8 cellular contexts compared by ENCODE assay signal in the genomic region with DNA sequence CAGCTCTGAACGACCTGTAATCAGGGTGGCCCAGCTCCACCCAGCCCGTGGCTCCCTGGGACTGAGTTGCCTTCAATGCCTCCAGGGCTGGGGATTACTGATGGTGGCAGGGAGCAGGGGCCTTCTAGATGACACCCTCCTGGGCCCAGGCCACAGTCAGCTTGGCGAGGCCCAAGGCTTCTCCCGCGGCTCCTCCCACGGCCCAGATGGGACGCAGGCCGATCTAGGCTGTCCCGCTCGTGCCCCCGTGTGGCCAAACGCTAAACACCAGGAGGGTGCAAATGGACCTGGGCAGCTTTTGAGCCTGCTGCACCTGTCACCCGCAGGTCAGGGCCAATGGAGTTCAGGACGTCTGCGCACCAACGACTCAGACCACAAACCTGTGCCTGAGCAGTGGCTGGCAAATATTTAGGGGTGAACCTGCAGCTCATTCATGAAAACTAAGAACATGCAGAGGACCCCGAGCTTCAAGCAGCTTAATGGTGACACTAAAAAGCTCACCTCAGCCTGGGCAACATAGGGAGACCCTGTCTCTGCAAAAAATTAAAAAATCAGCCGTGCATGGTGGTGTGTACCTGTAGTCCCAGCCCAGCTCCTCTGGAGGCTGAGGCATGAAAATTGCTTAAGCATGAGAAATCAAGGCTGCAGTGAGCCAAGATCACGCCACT. TPM values are rescaled to one million over a fixed set of nuclear protein-coding genes. Genes with fewer than 3 reads are reported as not detected.
DNase-seq lines count a peak whose midpoint lies in the region; ATAC-seq, FAIRE-seq and TF ChIP-seq lines count a peak whose summit lies in the region.

No MANE protein-coding gene starts in this region.

- H4K20me1 ChIP-seq in HepG2 (ENCODE audit: insufficient read depth, low read length): no peaks in the 10 kb centered on the region; the same call in 1 of the 2 replicates

- no peaks in the 10 kb centered on the region for H3K36me3 Mint-ChIP-seq in activated CD4-positive, alpha-beta T cell treated with anti-CD3 and anti-CD28 coated beads, Interleukin-2, amount 10 ng/mL, durations not matched to agents 24 days and 14 days (ENCODE audit: low read depth)

- FAIRE-seq in HepG2 (lab: Jason Lieb, UNC): peak; percentile 78

- BruUV-seq in HepG2 (replicated peaks; lab: Mats Ljungman, UMichigan): no TSS peak

- H3K9me3 Mint-ChIP-seq in activated CD4-positive, alpha-beta T cell treated with anti-CD3 and anti-CD28 coated beads, Interleukin-2, amount 10 ng/mL, durations not matched to agents 24 days and 14 days: no peaks in the 10 kb centered on the region

- CTCF ChIA-PET in BJ (lab: Yijun Ruan, JAX): interaction anchor here (0.6 to 12.8 kb wide), 61 partner anchors 9 to 819 kb away, joined by 3 to 493 read pairs (median 5); partner anchors contain the start of gene CALML5
- CTCF ChIA-PET in HepG2 (lab: Yijun Ruan, JAX; ENCODE audit: low intra/inter-chr PET ratio, low total read pairs): interaction anchor here (2.5 kb wide), 1 partner anchor 181 kb away, joined by 31 read pairs; no protein-coding TSS in a partner anchor

- ATAC-seq in GM19023 (IDR thresholded peaks at IDR 0.05; ENCODE audit: unreplicated experiment) (peak; percentile 94), HG03135 (IDR thresholded peaks at IDR 0.05; ENCODE audit: unreplicated experiment) (peak; percentile 93), HepG2 (peak; percentile 86)

- peaks cover 5% of the 10 kb centered on the region for H3K4me1 Mint-ChIP-seq in activated CD4-positive, alpha-beta T cell treated with anti-CD3 and anti-CD28 coated beads, Interleukin-2, amount 10 ng/mL, durations not matched to agents 24 days and 14 days

- H3K4me1 ChIP-seq in colonic mucosa (no peaks in the 10 kb centered on the region), HepG2 (ENCODE audit: insufficient read depth, low read length) (peaks cover 54% of the 10 kb centered on the region)

- peak; percentile 99 for TF ChIP-seq RAD21 in HepG2 (CRISPR knock-in tag; IDR thresholded peaks at IDR 0.05)

- no peak for DNase-seq in BJ (ENCODE audit: low read depth)
- DNase-seq in NCI-H460 (ENCODE audit: extremely low read depth, low read depth): peak; percentile 76
- DNase-seq in activated CD4-positive, alpha-beta T cell treated with anti-CD3 and anti-CD28 coated beads, Interleukin-2, amount 10 ng/mL, durations not matched to agents 24 days and 14 days: peak; percentile 95
- DNase-seq in colonic mucosa: peak; percentile 97
- peak; percentile 74 for DNase-seq in HepG2 (ENCODE audit: low spot score)
- DNase-seq in stimulated activated CD4-positive, alpha-beta T cell treated with anti-CD3 and anti-CD28 coated beads, Interleukin-4, amount 100 ng/mL, for 4 hours: peak; percentile 75 to 83

- TF ChIP-seq CTCF in BJ (IDR thresholded peaks at IDR 0.05; ENCODE audit: insufficient read depth, low read depth, low read length): peak; percentile 92
- peak; percentile 89 for TF ChIP-seq CTCF in colonic mucosa (IDR thresholded peaks at IDR 0.05)
- peak; percentile 100 for TF ChIP-seq CTCF in HepG2 (CRISPR knock-in tag; IDR thresholded peaks at IDR 0.05)

- no peaks in the 10 kb centered on the region for H3K27me3 ChIP-seq in BJ (ENCODE audit: control insufficient read depth, insufficient read depth, low read length)
- H3K27me3 ChIP-seq in colonic mucosa: no peaks in the 10 kb centered on the region
- no peaks in the 10 kb centered on the region; a peak in 1 of 5 replicates for H3K27me3 ChIP-seq in HepG2 (ENCODE audit: control insufficient read depth in 1 of 2, insufficient read depth in 2 of 2, low read length in 2 of 2)

- H3K27ac Mint-ChIP-seq in activated CD4-positive, alpha-beta T cell treated with anti-CD3 and anti-CD28 coated beads, Interleukin-2, amount 10 ng/mL, durations not matched to agents 24 days and 14 days: no peak overlapping the region

- WGBS in HepG2 (ENCODE audit: low lambda C conversion rate): 19% methylated on average over 9 of the region's 19 CpGs

- intact Hi-C loops in activated CD4-positive, alpha-beta T cell treated with anti-CD3 and anti-CD28 coated beads, Interleukin-2, amount 10 ng/mL, durations not matched to agents 24 days and 14 days (cut with micrococcal nuclease): loop anchor here (1.0 to 5.0 kb wide), 3 partner anchors 180 to 331 kb away; no protein-coding TSS in a partner anchor
- intact Hi-C loops in colonic mucosa (cut with DNase I): no loop called here
- intact Hi-C loops in HepG2 (cut with micrococcal nuclease; ENCODE audit: unreplicated experiment): loop anchor here (1.0 to 5.0 kb wide), 3 partner anchors 36 to 181 kb away; no protein-coding TSS in a partner anchor

- H3K9ac ChIP-seq in colonic mucosa (ENCODE audit: low read depth in 2 of 2, low read length in 2 of 2): peak overlapping the region; percentile 64 to 68
- no peak overlapping the region for H3K9ac ChIP-seq in HepG2 (ENCODE audit: insufficient read depth, low read depth, low read length)

- in situ Hi-C loops in HepG2 (cut with HindIII; ENCODE audit: extremely low pct_ligation_motif_present, low pct_unique_long_range_greater_than_20kb): loop anchor here (5.0 to 25.0 kb wide), 2 partner anchors 181 to 811 kb away; no protein-coding TSS in a partner anchor

- no peak overlapping the region for H2AFZ ChIP-seq in HepG2 (ENCODE audit: low read length)

- TF ChIP-seq POLR2A in HepG2 (IDR thresholded peaks at IDR 0.05; ENCODE audit: insufficient read depth in 1 of 2, low read depth in 2 of 2, low read length in 2 of 2): no peak

- H3K36me3 ChIP-seq in BJ (ENCODE audit: control insufficient read depth, insufficient read depth, low read length) (no peaks in the 10 kb centered on the region), colonic mucosa (no peaks in the 10 kb centered on the region), HepG2 (replicated peaks in 1 of 2; ENCODE audit: control insufficient read depth in 1 of 2, insufficient read depth in 2 of 2, low read length in 2 of 2) (no peaks in the 10 kb centered on the region)

- no peak; a peak in 1 of 4 replicates for TF ChIP-seq EP300 in HepG2 (IDR thresholded peaks at IDR 0.05; ENCODE audit: low read depth in 2 of 2, low read length in 2 of 2)
- no peak for TF ChIP-seq EP300 in HepG2 (CRISPR knock-in tag; IDR thresholded peaks at IDR 0.05; ENCODE audit: borderline replicate concordance)

- no peaks in the 10 kb centered on the region for H3K9me3 ChIP-seq in colonic mucosa
- H3K9me3 ChIP-seq in HepG2 (ENCODE audit: low read length): no peaks in the 10 kb centered on the region

- H3K27ac ChIP-seq in colonic mucosa (peak overlapping the region; percentile 27), HepG2 (ENCODE audit: extremely low read length, insufficient read depth, low read length) (no peak overlapping the region)

- H3K27me3 Mint-ChIP-seq in activated CD4-positive, alpha-beta T cell treated with anti-CD3 and anti-CD28 coated beads, Interleukin-2, amount 10 ng/mL, durations not matched to agents 24 days and 14 days: no peaks in the 10 kb centered on the region

- peak overlapping the region; percentile 76 for H3K4me2 ChIP-seq in HepG2 (ENCODE audit: low read depth, low read length)

- H3K4me3 ChIP-seq in BJ (ENCODE audit: low read depth, low read length) (no peak overlapping the region), colonic mucosa (no peak overlapping the region), HepG2 (replicated peaks in 1 of 3; ENCODE audit: insufficient read depth in 1 of 3, low read depth in 2 of 3, low read length in 3 of 3) (peak overlapping the region in 2 of 3 experiments; percentile 38 to 68; a peak in 2 of 6 replicates)

- POLR2A ChIA-PET in BJ (lab: Charles Lee): interaction anchor here (1.3 kb wide), 1 partner anchor 177 kb away, joined by 5 read pairs; no protein-coding TSS in a partner anchor
- POLR2A ChIA-PET in HepG2 (lab: Yijun Ruan, JAX): interaction anchor here (1.2 to 2.5 kb wide), 3 partner anchors 75 to 176 kb away, joined by 5 to 37 read pairs (median 19); no protein-coding TSS in a partner anchor

- H3K4me3 Mint-ChIP-seq in activated CD4-positive, alpha-beta T cell treated with anti-CD3 and anti-CD28 coated beads, Interleukin-2, amount 10 ng/mL, durations not matched to agents 24 days and 14 days: no peak overlapping the region

- no peaks in the 10 kb centered on the region for H3K79me2 ChIP-seq in HepG2 (ENCODE audit: insufficient read depth, low read length)

TF ChIP-seq in HepG2, 621 proteins besides CTCF, POLR2A, EP300 and RAD21 (continues in another document):
- no peak for TF ChIP-seq KLF9 (CRISPR knock-in tag; IDR thresholded peaks at IDR 0.05; ENCODE audit: low read depth)
- peak; percentile 77 for TF ChIP-seq JARID2 (CRISPR knock-in tag; IDR thresholded peaks at IDR 0.05; ENCODE audit: insufficient replicate concordance)
- no peak for TF ChIP-seq ZNF737 (CRISPR knock-in tag; IDR thresholded peaks at IDR 0.05; ENCODE audit: borderline replicate concordance)

RNA-seq across cellular contexts. Expression of gene ASB13, which starts 43.2 kb away (rescaled TPM):
- polyA plus RNA-seq in BJ (2011; rRNA removed) (6.3 and 8.6 TPM in 2 replicates), HepG2 (2011; rRNA removed) (9.3 and 12.7 TPM in 2 replicates)
- 6.3 and 9.3 TPM in 2 replicates for polyA minus RNA-seq in BJ (2011; rRNA and poly(A)+ RNA removed)
- 18.3 and 19.1 TPM in 2 replicates for total RNA-seq in NCI-H460 (2014; rRNA removed; shearing (Covaris generic))
- polyA plus RNA-seq in NCI-H460 (2014; cell fraction: nucleus; rRNA removed): 21.0 and 22.4 TPM in 2 replicates
- total RNA-seq in activated CD4-positive, alpha-beta T cell treated with anti-CD3 and anti-CD28 coated beads, Interleukin-2, amount 10 ng/mL, durations not matched to agents 24 days and 14 days: 13.5 and 14.5 TPM in 2 replicates
- total RNA-seq in colonic mucosa (10 to 100 TPM; 36.1 to 36.2 TPM), HepG2 (2016; rRNA removed; fragmentation: Illumina TruSeq; extraction: Trizol) (15.4 and 17.5 TPM in 2 replicates)
- 3.3 and 4.7 TPM in 2 replicates for total RNA-seq in HepG2 (2016; cell fraction: cytosol; rRNA removed; fragmentation: Illumina TruSeq; extraction: Trizol; ENCODE audit: low read depth)
- 15.6 and 18.5 TPM in 2 replicates for total RNA-seq in HepG2 (2016; cell fraction: insoluble cytoplasmic fraction; rRNA removed; fragmentation: Illumina TruSeq; extraction: Trizol)
- total RNA-seq in HepG2 (2016; cell fraction: membrane; rRNA removed; fragmentation: Illumina TruSeq; extraction: Trizol): 14.1 and 16.1 TPM in 2 replicates
- 7.1 and 7.5 TPM in 2 replicates for total RNA-seq in HepG2 (2016; cell fraction: nucleus; rRNA removed; fragmentation: Illumina TruSeq; extraction: Trizol)
- 12.4 and 12.5 TPM in 2 replicates for polyA plus RNA-seq in HepG2 (2011; cell fraction: cytosol; rRNA removed)
- 7.4 and 9.5 TPM in 2 replicates for polyA plus RNA-seq in HepG2 (2011; cell fraction: nucleus; rRNA removed)
- 12.8 and 15.5 TPM in 2 replicates for polyA plus RNA-seq in HepG2 (2012)
- 4.6 and 4.7 TPM in 2 replicates for polyA plus RNA-seq in HepG2 (2016; cell fraction: cytosol; fragmentation: Illumina TruSeq; extraction: Trizol; ENCODE audit: low read depth)
- 12.6 and 16.4 TPM in 2 replicates for polyA plus RNA-seq in HepG2 (2016; cell fraction: insoluble cytoplasmic fraction; fragmentation: Illumina TruSeq; extraction: Trizol; ENCODE audit: low read depth)
- 10.4 and 12.4 TPM in 2 replicates for polyA plus RNA-seq in HepG2 (2016; cell fraction: membrane; fragmentation: Illumina TruSeq; extraction: Trizol; ENCODE audit: low read depth)
- polyA plus RNA-seq in HepG2 (2016; cell fraction: nucleus; fragmentation: Illumina TruSeq; extraction: Trizol; ENCODE audit: insufficient read depth, low read depth): 12.4 and 14.5 TPM in 2 replicates
- polyA minus RNA-seq in HepG2 (2011; rRNA and poly(A)+ RNA removed; ENCODE audit: low replicate concordance): 31.7 and 36.4 TPM in 2 replicates
- polyA minus RNA-seq in HepG2 (2011; cell fraction: cytosol; rRNA and poly(A)+ RNA removed): 10.6 and 14.5 TPM in 2 replicates
- polyA minus RNA-seq in HepG2 (2011; cell fraction: nucleus; rRNA and poly(A)+ RNA removed): 5.5 and 7.7 TPM in 2 replicates

Comparison
In these comparisons a context has a peak if more than half of its experiments do, and no peak if none do; other contexts are left out.
1. H3K4me3 ChIP-seq: peak in HepG2 (2 of 3); none in BJ (single experiment) and colonic mucosa (single experiment).
2. Peak in every context shown above with its lines, with median percentiles within 50 percentile points of each other: CTCF ChIP-seq and ATAC-seq.